1 cellular context compared by ENCODE assay signal in the genomic region with DNA sequence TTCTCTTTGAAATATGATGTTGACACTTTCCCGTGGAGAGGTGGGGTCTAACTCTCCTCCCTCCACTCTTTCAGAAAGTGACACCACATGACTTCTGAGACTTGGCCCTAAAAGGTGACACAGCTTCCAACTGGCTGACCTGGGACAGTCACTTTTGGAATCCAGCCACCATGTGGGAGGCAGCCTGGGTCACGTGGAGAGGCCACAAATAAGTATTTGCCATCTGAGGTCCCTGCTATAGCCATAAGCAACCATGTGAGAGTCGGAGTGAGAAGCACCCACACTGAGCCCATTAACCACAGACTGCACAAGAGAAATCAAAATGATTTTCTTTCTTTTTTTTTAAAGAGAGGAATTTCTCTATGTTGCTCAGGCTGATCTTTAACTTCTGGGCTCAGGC.
TF ChIP-seq lines count a peak whose summit lies in the region.

No MANE protein-coding gene starts in this region.

TF ChIP-seq in endothelial cell of umbilical vein, 7 proteins besides CTCF, POLR2A, EP300 and RAD21:
- no peak for TF ChIP-seq EZH2 (IDR thresholded peaks at IDR 0.05; ENCODE audit: borderline replicate concordance, low read depth, low read length, severe bottlenecking)
- TF ChIP-seq, protein P1, sequence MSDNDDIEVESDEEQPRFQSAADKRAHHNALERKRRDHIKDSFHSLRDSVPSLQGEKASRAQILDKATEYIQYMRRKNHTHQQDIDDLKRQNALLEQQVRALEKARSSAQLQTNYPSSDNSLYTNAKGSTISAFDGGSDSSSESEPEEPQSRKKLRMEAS (IDR thresholded peaks at IDR 0.05; ENCODE audit: insufficient read depth, insufficient read length): no peak
- TF ChIP-seq POLR2AphosphoS5 (IDR thresholded peaks at IDR 0.05; ENCODE audit: insufficient read depth, low read depth, low read length): no peak
- no peak for TF ChIP-seq JUN (IDR thresholded peaks at IDR 0.05; ENCODE audit: borderline replicate concordance, insufficient read depth, insufficient read length, low read depth)
- no peak for TF ChIP-seq MYC (IDR thresholded peaks at IDR 0.05; ENCODE audit: low read depth, low read length)
- no peak for TF ChIP-seq FOS (IDR thresholded peaks at IDR 0.05; ENCODE audit: borderline replicate concordance, insufficient read depth, low read length)
- no peak for TF ChIP-seq GATA2 (IDR thresholded peaks at IDR 0.05; ENCODE audit: insufficient read depth, insufficient read length, low read depth, low read length)
